ENCODE assay signal across 8 cellular contexts in the genomic region with DNA sequence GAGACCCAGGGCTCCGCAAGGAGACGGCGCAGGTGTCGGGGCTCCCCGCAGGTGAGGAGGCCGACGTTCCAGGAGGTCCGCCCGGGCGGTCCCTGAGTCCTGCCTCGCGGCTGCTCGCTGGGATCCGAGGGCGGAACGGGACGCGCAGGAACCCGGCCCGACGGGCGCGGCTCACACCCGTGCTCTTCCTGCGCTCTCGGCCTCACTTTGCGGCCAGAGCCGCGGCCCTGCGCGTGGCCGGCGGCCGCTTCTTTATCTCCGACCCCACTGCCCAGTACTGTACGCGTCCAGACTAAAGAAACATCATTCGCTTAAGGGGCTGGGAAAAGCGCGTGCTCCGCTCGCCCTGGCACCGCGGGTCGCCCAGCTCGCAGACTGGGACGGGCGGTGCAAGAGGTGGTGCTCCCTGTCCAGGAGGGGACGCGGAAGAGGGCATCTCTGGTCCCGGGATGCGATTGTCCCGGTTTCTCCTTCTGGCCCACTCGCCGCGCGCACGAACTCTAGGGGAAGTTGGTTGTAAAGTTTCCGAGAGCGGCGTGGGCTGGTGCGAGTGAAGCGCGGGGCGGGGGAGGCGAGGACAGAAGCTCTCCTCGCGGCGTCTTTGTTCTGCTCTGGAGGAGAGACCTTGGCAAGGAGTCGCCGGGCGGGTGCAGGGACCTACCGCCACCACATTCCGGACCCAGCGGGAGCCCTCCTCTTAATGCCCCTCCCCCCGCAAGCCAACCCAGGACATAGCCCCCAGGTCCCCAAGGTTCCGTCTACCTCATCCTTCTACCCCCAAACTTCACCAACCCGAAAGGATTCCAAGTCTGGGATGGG.
DNase-seq lines count a peak whose midpoint lies in the region; ATAC-seq and TF ChIP-seq lines count a peak whose summit lies in the region.

No MANE protein-coding gene starts in this region.

- no peak overlapping the region for H2BK15ac ChIP-seq in mesenchymal stem cell (ENCODE audit: low read depth, poor library complexity, severe bottlenecking)

- H3K9me3 ChIP-seq in BE2C (no peaks in the 10 kb centered on the region), mesenchymal stem cell (ENCODE audit: control insufficient read depth, low read length) (no peaks in the 10 kb centered on the region)

- H3K23ac ChIP-seq in mesenchymal stem cell (ENCODE audit: low read length in 2 of 2), result no peak overlapping the region

- under 1% methylated on average over 71 of the region's 78 CpGs for WGBS in mesenchymal stem cell

- peak; percentile 27 for DNase-seq in BE2C
- DNase-seq in HFF-Myc (ENCODE audit: extremely low read depth, low read depth), result no peak
- peak; percentile 13 for DNase-seq in choroid plexus epithelial cell (ENCODE audit: low read depth)
- DNase-seq in mesenchymal stem cell, result peak; percentile 44
- DNase-seq in ureter (ENCODE audit: low spot score), result peak; percentile 46
- no peak for DNase-seq in NCI-H1930 (lab: John Stamatoyannopoulos, UW)

- no peaks in the 10 kb centered on the region for H3K79me1 ChIP-seq in mesenchymal stem cell (replicated peaks; ENCODE audit: low read length, poor library complexity, severe bottlenecking)

- H3K4me2 ChIP-seq in mesenchymal stem cell (ENCODE audit: low read length, poor library complexity, severe bottlenecking), result peak overlapping the region; percentile 92

- H3K18ac ChIP-seq in mesenchymal stem cell (ENCODE audit: low read depth in 1 of 2, low read length in 2 of 2), result peak overlapping the region in 1 of 2 experiments; percentile 78

- peak overlapping the region in 1 of 2 experiments; percentile 92 for H2BK12ac ChIP-seq in mesenchymal stem cell (ENCODE audit: low read length in 2 of 2)

- no peak overlapping the region for H3K4ac ChIP-seq in mesenchymal stem cell (ENCODE audit: low read depth in 1 of 2, low read length in 2 of 2)

- peak overlapping the region; percentile 24 for H3K9ac ChIP-seq in mesenchymal stem cell (ENCODE audit: low read length)

- H3K4me3 ChIP-seq in BE2C (ENCODE audit: low read depth, low read length) (peak overlapping the region; percentile 63), HFF-Myc (replicated peaks; ENCODE audit: low read depth, low read length) (peak overlapping the region; percentile 44), choroid plexus epithelial cell (ENCODE audit: low read depth, low read length) (peak overlapping the region; percentile 57), mesenchymal stem cell (ENCODE audit: insufficient read depth in 1 of 2, low read depth in 1 of 2, low read length in 2 of 2) (peak overlapping the region; percentile 62 to 78)

- H2AK5ac ChIP-seq in mesenchymal stem cell (ENCODE audit: low read length, severe bottlenecking), result no peak overlapping the region

- peak overlapping the region; percentile 27 for H4K8ac ChIP-seq in mesenchymal stem cell (ENCODE audit: low read length)

- peak overlapping the region; percentile 76 for H2AFZ ChIP-seq in mesenchymal stem cell (ENCODE audit: low read depth, low read length)

- H3K36me3 ChIP-seq in BE2C, result no peaks in the 10 kb centered on the region
- no peaks in the 10 kb centered on the region for H3K36me3 ChIP-seq in mesenchymal stem cell (ENCODE audit: control insufficient read depth in 1 of 2, insufficient read depth in 2 of 2, low read depth in 1 of 2, low read length in 2 of 2)

- TF ChIP-seq CTCF in BE2C (IDR thresholded peaks at IDR 0.05; ENCODE audit: low read depth, low read length) (no peak), HFF-Myc (IDR thresholded peaks at IDR 0.05; ENCODE audit: low read depth, low read length, missing control alignments) (no peak), choroid plexus epithelial cell (conservative IDR thresholded peaks at IDR 0.05; ENCODE audit: low read depth, low read length) (no peak)

- H2BK120ac ChIP-seq in mesenchymal stem cell (ENCODE audit: low read depth, low read length), result no peak overlapping the region

- no peak for ATAC-seq in HG02642 (IDR thresholded peaks at IDR 0.05; ENCODE audit: poor library complexity, unreplicated experiment)
- ATAC-seq in GM21367 (IDR thresholded peaks at IDR 0.05; ENCODE audit: unreplicated experiment), result no peak

- no peak overlapping the region for H2BK5ac ChIP-seq in mesenchymal stem cell (ENCODE audit: low read depth, low read length, poor library complexity, severe bottlenecking)

- H3K27me3 ChIP-seq in BE2C (peaks cover 31% of the 10 kb centered on the region), mesenchymal stem cell (ENCODE audit: control insufficient read depth in 1 of 2, insufficient read depth in 1 of 2, low read length in 2 of 2) (peaks cover 43 to 59% of the 10 kb centered on the region in 2 experiments)

- H3K4me1 ChIP-seq in BE2C (no peaks in the 10 kb centered on the region), mesenchymal stem cell (ENCODE audit: control insufficient read depth, insufficient read depth, low read depth, low read length) (peaks cover 23% of the 10 kb centered on the region)

- H3K27ac ChIP-seq in mesenchymal stem cell (ENCODE audit: low read length, poor library complexity, severe bottlenecking), result no peak overlapping the region

- H3K14ac ChIP-seq in mesenchymal stem cell (ENCODE audit: low read length in 2 of 2), result peak overlapping the region in 1 of 2 experiments; percentile 73

- no peak overlapping the region for H4K91ac ChIP-seq in mesenchymal stem cell (ENCODE audit: low read length)

Comparison
In these comparisons a context has a peak if more than half of its experiments do, and no peak if none do; other contexts are left out.
1. DNase-seq: peak in BE2C (single experiment), choroid plexus epithelial cell (single experiment), mesenchymal stem cell (single experiment) and ureter (single experiment); none in HFF-Myc (single experiment) and NCI-H1930 (0 of 2).
2. Peak in every context shown above with its lines, with median percentiles within 50 percentile points of each other: H3K4me3 ChIP-seq.